28 cellular contexts compared by ENCODE assay signal in genomic region chr14:76708771-76709170, GRCh38.
"Had no signal": no experiment of that assay in that cellular context is flagged by ENCODE, and none has a peak within 500 bp of the region (broad histone marks: within the 10 kb centered on the region; RNA-seq: fewer than 3 reads in every experiment).

No MANE protein-coding gene starts in this region.

- H3K27me3 ChIP-seq: colonic mucosa, foreskin keratinocyte, gastrocnemius medialis, heart left ventricle had no signal

- H3K9me3 Mint-ChIP-seq: activated B cell treated with CpG ODN at 0.5 μM for 24 hours; activated CD8-positive, alpha-beta T cell treated with anti-CD3 and anti-CD28 coated beads for 36 hours; activated naive CD4-positive, alpha-beta T cell treated with anti-CD3 and anti-CD28 coated beads, Interleukin-2, amount 10 ng/mL, durations not matched to agents 7 days and 5 days; activated naive CD4-positive, alpha-beta T cell treated with anti-CD3 and anti-CD28 coated beads, Interleukin-2, amount 50 U/mL, for 72 hours; activated naive CD8-positive, alpha-beta T cell treated with anti-CD3 and anti-CD28 coated beads, Interleukin-2, amount 10 ng/mL, durations not matched to agents 7 days and 5 days; T-helper 2 cell treated with Interferon-gamma antibody and Interleukin-4, amounts not matched to agents 5 μg/mL and 100 μg/mL, for 36 hours had no signal

- H3K4me1 ChIP-seq: colonic mucosa, foreskin keratinocyte, gastrocnemius medialis had no signal

- H3K4me1 Mint-ChIP-seq: activated B cell treated with CpG ODN at 0.5 μM for 24 hours; activated naive CD4-positive, alpha-beta T cell treated with anti-CD3 and anti-CD28 coated beads, Interleukin-2, amount 10 ng/mL, durations not matched to agents 7 days and 5 days; activated naive CD8-positive, alpha-beta T cell treated with anti-CD3 and anti-CD28 coated beads, Interleukin-2, amount 10 ng/mL, durations not matched to agents 7 days and 5 days had no signal

- H3K4me3 ChIP-seq: colonic mucosa, gastrocnemius medialis, heart left ventricle had no signal

- H3K36me3 ChIP-seq: colonic mucosa, gastrocnemius medialis, WERI-Rb-1 had no signal

- H3K4me3 Mint-ChIP-seq: activated B cell treated with CpG ODN at 0.5 μM for 24 hours; activated CD8-positive, alpha-beta T cell treated with anti-CD3 and anti-CD28 coated beads for 36 hours; activated naive CD4-positive, alpha-beta T cell treated with anti-CD3 and anti-CD28 coated beads, Interleukin-2, amount 10 ng/mL, durations not matched to agents 7 days and 5 days; activated naive CD8-positive, alpha-beta T cell treated with anti-CD3 and anti-CD28 coated beads, Interleukin-2, amount 10 ng/mL, durations not matched to agents 7 days and 5 days; T-helper 17 cell; T-helper 2 cell treated with Interferon-gamma antibody and Interleukin-4, amounts not matched to agents 5 μg/mL and 100 μg/mL, for 36 hours had no signal

- H3K27ac Mint-ChIP-seq: activated B cell treated with CpG ODN at 0.5 μM for 24 hours; activated CD8-positive, alpha-beta T cell treated with anti-CD3 and anti-CD28 coated beads for 36 hours; activated naive CD4-positive, alpha-beta T cell treated with anti-CD3 and anti-CD28 coated beads, Interleukin-2, amount 10 ng/mL, durations not matched to agents 7 days and 5 days; activated naive CD4-positive, alpha-beta T cell treated with anti-CD3 and anti-CD28 coated beads, Interleukin-2, amount 50 U/mL, for 72 hours; activated naive CD8-positive, alpha-beta T cell treated with anti-CD3 and anti-CD28 coated beads, Interleukin-2, amount 10 ng/mL, durations not matched to agents 7 days and 5 days; T-helper 17 cell; T-helper 2 cell treated with Interferon-gamma antibody and Interleukin-4, amounts not matched to agents 5 μg/mL and 100 μg/mL, for 36 hours had no signal

- DNase-seq: activated B cell treated with CpG ODN at 0.5 μM for 24 hours; activated CD4-positive, alpha-beta T cell treated with anti-CD3 and anti-CD28 coated beads for 48 hours; activated CD4-positive, alpha-beta T cell treated with anti-CD3 and anti-CD28 coated beads, Interleukin-2, amount 50 U/mL, for 1 hour; activated CD4-positive, alpha-beta T cell treated with anti-CD3 and anti-CD28 coated beads, Interleukin-2, amount 50 U/mL, for 48 hours; activated CD8-positive, alpha-beta T cell treated with anti-CD3 and anti-CD28 coated beads for 36 hours; activated gamma-delta T cell; activated naive CD4-positive, alpha-beta T cell; activated naive CD4-positive, alpha-beta T cell treated with anti-CD3 and anti-CD28 coated beads, Interleukin-2, amount 10 ng/mL, durations not matched to agents 7 days and 5 days; activated naive CD8-positive, alpha-beta T cell treated with anti-CD3 and anti-CD28 coated beads, Interleukin-2, amount 10 ng/mL, durations not matched to agents 7 days and 5 days; activated T-cell treated with anti-CD3 and anti-CD28 coated beads, Interleukin-2, amount 50 U/mL, for 1 hour; activated T-cell treated with anti-CD3 and anti-CD28 coated beads, Interleukin-2, amount 50 U/mL, for 48 hours; amniotic stem cell; anterior cingulate cortex; central memory CD4-positive, alpha-beta T cell; cerebellar nuclear complex; colonic mucosa; effector CD8-positive, alpha-beta T cell; foreskin keratinocyte; gastrocnemius medialis; glutamatergic neuron; T-helper 1 cell; T-helper 17 cell; T1000; WERI-Rb-1 had no signal

- H3K36me3 Mint-ChIP-seq: activated naive CD4-positive, alpha-beta T cell treated with anti-CD3 and anti-CD28 coated beads, Interleukin-2, amount 10 ng/mL, durations not matched to agents 7 days and 5 days; activated naive CD4-positive, alpha-beta T cell treated with anti-CD3 and anti-CD28 coated beads, Interleukin-2, amount 50 U/mL, for 72 hours; activated naive CD8-positive, alpha-beta T cell treated with anti-CD3 and anti-CD28 coated beads, Interleukin-2, amount 10 ng/mL, durations not matched to agents 7 days and 5 days had no signal

- H3K27ac ChIP-seq: colonic mucosa, epithelial cell of prostate, foreskin keratinocyte, gastrocnemius medialis, heart left ventricle, WERI-Rb-1 had no signal

- H3K9me3 ChIP-seq: colonic mucosa, gastrocnemius medialis, heart left ventricle had no signal
